ENCODE assay signal across 9 cellular contexts in genomic region chr11:5887172-5887571, GRCh38.
"Had no signal": no experiment of that assay in that cellular context is flagged by ENCODE, and none has a peak within 500 bp of the region (broad histone marks: within the 10 kb centered on the region; RNA-seq: fewer than 3 reads in every experiment).

No MANE protein-coding gene starts in this region.

- H3K9ac ChIP-seq: GM23248 had no signal

- H3K36me3 ChIP-seq: HAP-1 had no signal

- H2AFZ ChIP-seq: GM23248, GM23338 had no signal

- H3K4me2 ChIP-seq: GM23338 had no signal

- DNase-seq: GM23248, GOT3, H7, H9, HCEC 1CT, HFFc6 had no signal

- H3K27ac ChIP-seq: GM23248 had no signal

- H3K9me3 ChIP-seq: HAP-1 had no signal

- ATAC-seq: GM23338, HCT116 had no signal

- H3K4me3 ChIP-seq: GM23248, GM23338, HAP-1 had no signal

- H3K4me1 ChIP-seq: HAP-1 had no signal
